ENCODE assay signal across 1 cellular context in the genomic region with DNA sequence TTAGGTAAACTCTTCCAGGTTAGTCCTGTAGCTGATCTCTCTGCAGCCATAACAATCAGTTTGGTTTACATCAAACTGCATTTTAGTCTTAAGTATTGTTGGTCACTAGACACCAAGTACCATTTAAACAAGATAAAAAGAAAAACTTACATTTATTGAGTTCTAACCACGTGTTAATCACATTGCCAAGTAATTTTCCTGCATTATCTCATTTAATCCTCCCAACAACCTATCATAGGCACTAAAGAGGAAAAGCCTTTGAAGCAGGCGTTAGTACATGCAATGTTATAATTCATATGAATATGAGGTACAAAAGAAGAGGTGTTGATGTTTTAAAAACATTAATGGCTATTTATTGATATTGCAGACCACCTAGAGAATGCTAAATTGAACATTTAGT.
TF ChIP-seq lines count a peak whose summit lies in the region.

No MANE protein-coding gene starts in this region.

TF ChIP-seq in GM23338, 12 proteins besides CTCF, POLR2A, EP300 and RAD21 (continued from another document):
- TF ChIP-seq ZNF462 (CRISPR knock-in tag; IDR thresholded peaks at IDR 0.05) (no peak), JUNB (IDR thresholded peaks at IDR 0.05; ENCODE audit: unreplicated experiment) (no peak)
- TF ChIP-seq, protein P1, sequence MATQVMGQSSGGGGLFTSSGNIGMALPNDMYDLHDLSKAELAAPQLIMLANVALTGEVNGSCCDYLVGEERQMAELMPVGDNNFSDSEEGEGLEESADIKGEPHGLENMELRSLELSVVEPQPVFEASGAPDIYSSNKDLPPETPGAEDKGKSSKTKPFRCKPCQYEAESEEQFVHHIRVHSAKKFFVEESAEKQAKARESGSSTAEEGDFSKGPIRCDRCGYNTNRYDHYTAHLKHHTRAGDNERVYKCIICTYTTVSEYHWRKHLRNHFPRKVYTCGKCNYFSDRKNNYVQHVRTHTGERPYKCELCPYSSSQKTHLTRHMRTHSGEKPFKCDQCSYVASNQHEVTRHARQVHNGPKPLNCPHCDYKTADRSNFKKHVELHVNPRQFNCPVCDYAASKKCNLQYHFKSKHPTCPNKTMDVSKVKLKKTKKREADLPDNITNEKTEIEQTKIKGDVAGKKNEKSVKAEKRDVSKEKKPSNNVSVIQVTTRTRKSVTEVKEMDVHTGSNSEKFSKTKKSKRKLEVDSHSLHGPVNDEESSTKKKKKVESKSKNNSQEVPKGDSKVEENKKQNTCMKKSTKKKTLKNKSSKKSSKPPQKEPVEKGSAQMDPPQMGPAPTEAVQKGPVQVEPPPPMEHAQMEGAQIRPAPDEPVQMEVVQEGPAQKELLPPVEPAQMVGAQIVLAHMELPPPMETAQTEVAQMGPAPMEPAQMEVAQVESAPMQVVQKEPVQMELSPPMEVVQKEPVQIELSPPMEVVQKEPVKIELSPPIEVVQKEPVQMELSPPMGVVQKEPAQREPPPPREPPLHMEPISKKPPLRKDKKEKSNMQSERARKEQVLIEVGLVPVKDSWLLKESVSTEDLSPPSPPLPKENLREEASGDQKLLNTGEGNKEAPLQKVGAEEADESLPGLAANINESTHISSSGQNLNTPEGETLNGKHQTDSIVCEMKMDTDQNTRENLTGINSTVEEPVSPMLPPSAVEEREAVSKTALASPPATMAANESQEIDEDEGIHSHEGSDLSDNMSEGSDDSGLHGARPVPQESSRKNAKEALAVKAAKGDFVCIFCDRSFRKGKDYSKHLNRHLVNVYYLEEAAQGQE (IDR thresholded peaks at IDR 0.05; ENCODE audit: unreplicated experiment) = no peak
